Comparison of ENCODE assay signal across 1 cellular context in the genomic region with DNA sequence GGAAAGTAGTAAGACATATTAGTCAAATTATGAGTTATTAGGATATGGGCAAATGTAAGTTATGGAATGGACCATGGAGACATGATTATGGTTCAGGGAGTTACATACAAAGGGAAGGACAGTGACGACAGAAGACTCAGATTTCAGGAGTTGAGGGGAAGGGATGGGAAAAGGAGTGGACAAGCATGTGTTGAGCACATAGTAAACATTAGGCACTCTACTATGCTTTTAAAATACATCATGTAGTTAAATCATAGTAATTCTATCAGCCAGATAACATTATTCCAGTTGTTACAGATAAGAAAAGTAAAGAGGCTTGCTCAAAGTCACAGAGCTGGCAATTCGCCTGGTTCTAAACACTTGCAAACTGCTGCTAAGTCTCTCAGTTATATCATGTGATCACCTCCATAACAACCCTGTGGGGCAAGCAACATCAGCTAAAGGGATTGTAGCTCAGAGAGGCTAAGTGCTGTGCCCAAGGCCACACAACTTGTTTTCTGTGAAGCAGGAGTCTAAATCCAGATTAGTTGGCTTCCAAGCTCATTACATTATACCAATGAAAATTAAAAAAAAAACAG.
TF ChIP-seq lines count a peak whose summit lies in the region.

No MANE protein-coding gene starts in this region.

TF ChIP-seq in HEK293, 187 proteins besides CTCF, POLR2A, EP300 and RAD21:
- TF ChIP-seq, protein P1, sequence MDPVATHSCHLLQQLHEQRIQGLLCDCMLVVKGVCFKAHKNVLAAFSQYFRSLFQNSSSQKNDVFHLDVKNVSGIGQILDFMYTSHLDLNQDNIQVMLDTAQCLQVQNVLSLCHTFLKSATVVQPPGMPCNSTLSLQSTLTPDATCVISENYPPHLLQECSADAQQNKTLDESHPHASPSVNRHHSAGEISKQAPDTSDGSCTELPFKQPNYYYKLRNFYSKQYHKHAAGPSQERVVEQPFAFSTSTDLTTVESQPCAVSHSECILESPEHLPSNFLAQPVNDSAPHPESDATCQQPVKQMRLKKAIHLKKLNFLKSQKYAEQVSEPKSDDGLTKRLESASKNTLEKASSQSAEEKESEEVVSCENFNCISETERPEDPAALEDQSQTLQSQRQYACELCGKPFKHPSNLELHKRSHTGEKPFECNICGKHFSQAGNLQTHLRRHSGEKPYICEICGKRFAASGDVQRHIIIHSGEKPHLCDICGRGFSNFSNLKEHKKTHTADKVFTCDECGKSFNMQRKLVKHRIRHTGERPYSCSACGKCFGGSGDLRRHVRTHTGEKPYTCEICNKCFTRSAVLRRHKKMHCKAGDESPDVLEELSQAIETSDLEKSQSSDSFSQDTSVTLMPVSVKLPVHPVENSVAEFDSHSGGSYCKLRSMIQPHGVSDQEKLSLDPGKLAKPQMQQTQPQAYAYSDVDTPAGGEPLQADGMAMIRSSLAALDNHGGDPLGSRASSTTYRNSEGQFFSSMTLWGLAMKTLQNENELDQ (tag by site-specific recombination; IDR thresholded peaks at IDR 0.05; ENCODE audit: low read depth): no peak
- TF ChIP-seq, protein P2, sequence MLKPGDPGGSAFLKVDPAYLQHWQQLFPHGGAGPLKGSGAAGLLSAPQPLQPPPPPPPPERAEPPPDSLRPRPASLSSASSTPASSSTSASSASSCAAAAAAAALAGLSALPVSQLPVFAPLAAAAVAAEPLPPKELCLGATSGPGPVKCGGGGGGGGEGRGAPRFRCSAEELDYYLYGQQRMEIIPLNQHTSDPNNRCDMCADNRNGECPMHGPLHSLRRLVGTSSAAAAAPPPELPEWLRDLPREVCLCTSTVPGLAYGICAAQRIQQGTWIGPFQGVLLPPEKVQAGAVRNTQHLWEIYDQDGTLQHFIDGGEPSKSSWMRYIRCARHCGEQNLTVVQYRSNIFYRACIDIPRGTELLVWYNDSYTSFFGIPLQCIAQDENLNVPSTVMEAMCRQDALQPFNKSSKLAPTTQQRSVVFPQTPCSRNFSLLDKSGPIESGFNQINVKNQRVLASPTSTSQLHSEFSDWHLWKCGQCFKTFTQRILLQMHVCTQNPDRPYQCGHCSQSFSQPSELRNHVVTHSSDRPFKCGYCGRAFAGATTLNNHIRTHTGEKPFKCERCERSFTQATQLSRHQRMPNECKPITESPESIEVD (tag by site-specific recombination; IDR thresholded peaks at IDR 0.05): peak; percentile 29; the same call in 1 of the 2 replicates
- TF ChIP-seq MZF1 (tag by site-specific recombination; IDR thresholded peaks at IDR 0.05; ENCODE audit: borderline replicate concordance): 0 out of 2 replicates have a peak, but pooled peaks have one; percentile 15
- peak; percentile 96 for TF ChIP-seq ZNF792 (tag by site-specific recombination; IDR thresholded peaks at IDR 0.05)
